Comparison of ENCODE assay signal across 8 cellular contexts in the genomic region with DNA sequence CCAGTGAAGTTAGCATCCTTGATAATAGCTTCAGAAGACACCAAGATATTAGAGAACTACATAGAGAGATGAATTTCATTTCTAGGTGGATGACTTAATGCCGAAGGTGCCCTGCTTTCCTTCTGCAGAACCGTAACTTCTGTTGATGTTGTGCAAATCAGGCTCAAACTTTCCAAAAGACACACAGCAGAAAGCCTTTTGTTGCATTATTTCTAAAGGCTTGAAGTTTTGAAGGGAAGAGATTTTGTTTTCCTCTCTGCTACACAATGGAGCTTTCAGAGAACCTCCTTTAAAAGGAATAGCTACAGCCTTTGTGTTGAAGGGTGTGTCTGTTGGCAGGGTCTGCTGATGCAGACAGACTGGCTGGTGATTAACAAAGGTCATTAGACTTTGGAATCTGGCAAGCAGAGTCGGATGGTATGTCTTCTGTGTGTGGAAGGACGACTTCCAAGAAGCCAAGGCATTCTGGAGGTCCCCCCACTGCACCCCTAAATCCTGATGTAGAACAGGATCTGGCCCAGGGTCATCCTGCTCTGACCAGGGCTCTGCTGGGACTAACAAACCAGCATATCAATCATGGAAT. TPM values are rescaled to one million over a fixed set of nuclear protein-coding genes. Genes with fewer than 3 reads are reported as not detected.
DNase-seq lines count a peak whose midpoint lies in the region; ATAC-seq lines count a peak whose summit lies in the region.

No MANE protein-coding gene starts in this region.

- H3K27ac ChIP-seq in GM23248 (peak overlapping the region; percentile 67), rectal smooth muscle tissue (ENCODE audit: low read depth, low read length) (peak overlapping the region; percentile 79)

- H3K4me2 ChIP-seq in GM23248 (ENCODE audit: unreplicated experiment) = peak overlapping the region; percentile 62

- DNase-seq in GM23248 (peak; percentile 69), T-cell (no peak), left cardiac atrium (peak; percentile 50), SK-N-DZ (ENCODE audit: low spot score) (no peak)

- H3K36me3 Mint-ChIP-seq in T-cell = no peaks in the 10 kb centered on the region

- H2AFZ ChIP-seq in GM23248 = peak overlapping the region; percentile 78

- H3K27me3 Mint-ChIP-seq in T-cell = no peaks in the 10 kb centered on the region

- H3K9ac ChIP-seq in GM23248 (peak overlapping the region; percentile 48), rectal smooth muscle tissue (ENCODE audit: low read length) (no peak overlapping the region)

- ATAC-seq in T-cell (replicated peaks in 1 of 4) (no peak), left cardiac atrium (peak; percentile 34 to 78), GM18502 (IDR thresholded peaks at IDR 0.05; ENCODE audit: poor library complexity, unreplicated experiment) (no peak), HG02623 (IDR thresholded peaks at IDR 0.05; ENCODE audit: unreplicated experiment) (no peak), HG03432 (IDR thresholded peaks at IDR 0.05; ENCODE audit: unreplicated experiment) (no peak)

- POLR2A ChIA-PET in T-cell (lab: Charles Lee) = no interaction called here

- peaks cover 36% of the 10 kb centered on the region for H3F3A ChIP-seq in GM23248 (ENCODE audit: insufficient read depth)

- in situ Hi-C loops in GM23248 (cut with MboI) = no loop called here

- peak overlapping the region; percentile 21 to 84 for H3K27ac Mint-ChIP-seq in T-cell

- no peaks in the 10 kb centered on the region for H3K9me3 ChIP-seq in GM23248 (ENCODE audit: low read depth)

- H3K9me2 ChIP-seq in GM23248 (ENCODE audit: insufficient read depth) = no peaks in the 10 kb centered on the region

- CTCF ChIA-PET in T-cell (lab: Charles Lee) = no interaction called here

- peak overlapping the region in 1 of 3 donors; percentile 60 for H3K4me3 Mint-ChIP-seq in T-cell

- peak overlapping the region; percentile 17; the same call in 1 of the 2 replicates for H3K4me3 ChIP-seq in GM23248
- H3K4me3 ChIP-seq in rectal smooth muscle tissue (ENCODE audit: low read length) = peak overlapping the region; percentile 35

- H3K4me1 ChIP-seq in GM23248 (ENCODE audit: insufficient read depth) = peaks cover 40% of the 10 kb centered on the region
- peaks cover 26% of the 10 kb centered on the region for H3K4me1 ChIP-seq in rectal smooth muscle tissue (ENCODE audit: control insufficient read depth, insufficient read depth, low read length)

- H3K4me1 Mint-ChIP-seq in T-cell = peaks cover 11 to 47% (median 14%) of the 10 kb centered on the region in 3 donors

- H3K36me3 ChIP-seq in GM23248 (ENCODE audit: low read depth) = no peaks in the 10 kb centered on the region
- H3K36me3 ChIP-seq in rectal smooth muscle tissue (ENCODE audit: control insufficient read depth, insufficient read depth, low read length) = peaks cover 13% of the 10 kb centered on the region

- H3K79me2 ChIP-seq in GM23248 (ENCODE audit: insufficient read depth) = no peaks in the 10 kb centered on the region

- no peaks in the 10 kb centered on the region for H4K20me1 ChIP-seq in GM23248 (ENCODE audit: insufficient read depth)

- WGBS in GM23248 (ENCODE audit: low coverage in 1 of 2, low lambda C conversion rate in 2 of 2, missing lambda C conversion rate in 2 of 2), 2 experiments = 50 to 51% methylated on average over 4 of the region's 4 CpGs

- intact Hi-C loops in left cardiac atrium (cut with DNase I) = loop anchor here (5.0 to 10.0 kb wide), 2 partner anchors 38 to 56 kb away; a partner anchor contains a TSS

- H3K27me3 ChIP-seq in GM23248 (replicated peaks; ENCODE audit: insufficient read depth) (no peaks in the 10 kb centered on the region), rectal smooth muscle tissue (ENCODE audit: control insufficient read depth, insufficient read depth, low read length) (no peaks in the 10 kb centered on the region)

- peaks cover 4 to 15% (median 12%) of the 10 kb centered on the region in 3 donors for H3K9me3 Mint-ChIP-seq in T-cell

RNA-seq across cellular contexts. Expression of a gene that starts 57.8 kb away (rescaled TPM):
- total RNA-seq in GM23248 (2014; rRNA removed; shearing (Covaris generic)) = 2.5 and 5.0 TPM in 2 replicates
- polyA plus RNA-seq in GM23248 (2016; fragmentation: Nextera tagmentation; extraction: Ambion mirVana) = 1.1 and 1.5 TPM in 2 replicates
- total RNA-seq in T-cell = 1 to 10 TPM; 1.1 to 5.3 (median 2.5) TPM
- 10 to 100 TPM; 18.6 to 29.3 TPM for total RNA-seq in left cardiac atrium
- polyA plus RNA-seq in SK-N-DZ (2014; cell fraction: cytosol; rRNA removed) = 3.8 and 4.0 TPM in 2 replicates
- polyA plus RNA-seq in SK-N-DZ (2014; cell fraction: nucleus; rRNA removed) = 1.8 and 3.3 TPM in 2 replicates

Comparison
In these comparisons a context has a peak if more than half of its experiments do, and no peak if none do; other contexts are left out.
1. DNase-seq: peak in GM23248 (single experiment) and left cardiac atrium (single experiment); none in T-cell (0 of 34) and SK-N-DZ (single experiment).
2. ATAC-seq: peak in left cardiac atrium (2 of 2); none in T-cell (0 of 4), GM18502 (single experiment), HG02623 (single experiment) and HG03432 (single experiment).